Comparison of ENCODE assay signal across 26 cellular contexts in genomic region chr2:231807020-231807419, GRCh38.
"Had no signal": no experiment of that assay in that cellular context is flagged by ENCODE, and none has a peak within 500 bp of the region (broad histone marks: within the 10 kb centered on the region; RNA-seq: fewer than 3 reads in every experiment).

No MANE protein-coding gene starts in this region.

- H3K27me3 Mint-ChIP-seq: activated CD4-positive, alpha-beta memory T cell treated with anti-CD3 and anti-CD28 coated beads, Interleukin-2, amount 10 ng/mL, durations not matched to agents 7 days and 5 days; activated CD4-positive, alpha-beta T cell treated with anti-CD3 and anti-CD28 coated beads, Interleukin-2, amount 10 ng/mL, durations not matched to agents 7 days and 5 days; activated naive CD8-positive, alpha-beta T cell treated with anti-CD3 and anti-CD28 coated beads, Interleukin-2, amount 10 ng/mL, durations not matched to agents 7 days and 5 days had no signal

- H3K9me3 ChIP-seq: adrenal gland, body of pancreas, MG63, Peyer's patch, SJCRH30, SK-N-SH had no signal

- H3K4me3 Mint-ChIP-seq: activated CD4-positive, alpha-beta memory T cell treated with anti-CD3 and anti-CD28 coated beads, Interleukin-2, amount 10 ng/mL, durations not matched to agents 7 days and 5 days; activated CD4-positive, alpha-beta T cell treated with anti-CD3 and anti-CD28 coated beads, Interleukin-2, amount 10 ng/mL, durations not matched to agents 7 days and 5 days; activated naive CD8-positive, alpha-beta T cell treated with anti-CD3 and anti-CD28 coated beads, Interleukin-2, amount 10 ng/mL, durations not matched to agents 7 days and 5 days had no signal

- H3K27ac ChIP-seq: adrenal gland, body of pancreas, Peyer's patch, RWPE1, SJCRH30, VCaP had no signal

- H3K4me2 ChIP-seq: SK-N-SH had no signal

- H3K27me3 ChIP-seq: adrenal gland, body of pancreas, MG63, Peyer's patch, SJCRH30 had no signal

- H3K9ac ChIP-seq: SK-N-SH had no signal

- H3K4me1 Mint-ChIP-seq: activated CD4-positive, alpha-beta T cell treated with anti-CD3 and anti-CD28 coated beads, Interleukin-2, amount 10 ng/mL, durations not matched to agents 7 days and 5 days had no signal

- H3K9me3 Mint-ChIP-seq: activated CD4-positive, alpha-beta memory T cell treated with anti-CD3 and anti-CD28 coated beads, Interleukin-2, amount 10 ng/mL, durations not matched to agents 7 days and 5 days; activated CD4-positive, alpha-beta T cell treated with anti-CD3 and anti-CD28 coated beads, Interleukin-2, amount 10 ng/mL, durations not matched to agents 7 days and 5 days; activated naive CD8-positive, alpha-beta T cell treated with anti-CD3 and anti-CD28 coated beads, Interleukin-2, amount 10 ng/mL, durations not matched to agents 7 days and 5 days had no signal

- DNase-seq: activated CD4-positive, alpha-beta memory T cell treated with anti-CD3 and anti-CD28 coated beads, Interleukin-2, amount 10 ng/mL, durations not matched to agents 7 days and 5 days; activated CD4-positive, alpha-beta T cell treated with anti-CD3 and anti-CD28 coated beads, Interleukin-2, amount 10 ng/mL, durations not matched to agents 7 days and 5 days; activated CD4-positive, CD25-positive, alpha-beta regulatory T cell; activated naive CD4-positive, alpha-beta T cell treated with anti-CD3 and anti-CD28 coated beads, Interleukin-2, amount 50 U/mL, for 16 hours; activated naive CD8-positive, alpha-beta T cell treated with anti-CD3 and anti-CD28 coated beads, Interleukin-2, amount 10 ng/mL, durations not matched to agents 7 days and 5 days; activated T-cell treated with anti-CD3 and anti-CD28 coated beads, Interleukin-2, amount 50 U/mL, for 1 hour; adrenal gland; anterior cingulate cortex; body of pancreas; central memory CD4-positive, alpha-beta T cell; MG63; MV-4-11; NCI-H1092 treated with DMSO at 0.1 percent for 48 hours; NCI-H1417 treated with DMSO at 0.1 percent for 48 hours; NCI-H1694 treated with DMSO at 0.1 percent for 48 hours; NCI-H2029 treated with DMSO at 0.1 percent for 48 hours; NCI-H345; NCI-H510A; NCI-H526 treated with DMSO at 0.1 percent for 48 hours; Peyer's patch; Right ventricle myocardium superior; SJCRH30; SK-N-SH; T-helper 1 cell had no signal

- H3K27ac Mint-ChIP-seq: activated CD4-positive, alpha-beta memory T cell treated with anti-CD3 and anti-CD28 coated beads, Interleukin-2, amount 10 ng/mL, durations not matched to agents 7 days and 5 days; activated CD4-positive, alpha-beta T cell treated with anti-CD3 and anti-CD28 coated beads, Interleukin-2, amount 10 ng/mL, durations not matched to agents 7 days and 5 days; activated naive CD8-positive, alpha-beta T cell treated with anti-CD3 and anti-CD28 coated beads, Interleukin-2, amount 10 ng/mL, durations not matched to agents 7 days and 5 days had no signal

- H3K4me1 ChIP-seq: body of pancreas, Peyer's patch, SJCRH30 had no signal

- H3K4me3 ChIP-seq: adrenal gland, body of pancreas, MG63, Peyer's patch, SJCRH30 had no signal

- H3K36me3 Mint-ChIP-seq: activated naive CD8-positive, alpha-beta T cell treated with anti-CD3 and anti-CD28 coated beads, Interleukin-2, amount 10 ng/mL, durations not matched to agents 7 days and 5 days had no signal

- ATAC-seq: body of pancreas had no signal
